3 cellular contexts compared by ENCODE assay signal in genomic region chr5:36675244-36675643, GRCh38.
TF ChIP-seq lines count a peak whose summit lies in the region.

No MANE protein-coding gene starts in this region.

TF ChIP-seq in HepG2, 621 proteins besides CTCF, POLR2A, EP300 and RAD21:
- TF ChIP-seq MAFK (conservative IDR thresholded peaks at IDR 0.05 in 1 of 2, IDR thresholded peaks at IDR 0.05 in 1 of 2; ENCODE audit: low read length in 2 of 2) (peak; percentile 83 to 93), ZNF235 (CRISPR knock-in tag; IDR thresholded peaks at IDR 0.05; ENCODE audit: borderline replicate concordance) (no peak), MAFF (IDR thresholded peaks at IDR 0.05; ENCODE audit: low read depth, low read length) (peak; percentile 88)

TF ChIP-seq in IMR-90, 13 proteins besides CTCF, POLR2A, EP300 and RAD21:
- TF ChIP-seq CHD1 (IDR thresholded peaks at IDR 0.05; ENCODE audit: low read depth, low read length) (no peak), MAFK (IDR thresholded peaks at IDR 0.05; ENCODE audit: low read depth, low read length) (peak; percentile 78), SMC3 (IDR thresholded peaks at IDR 0.05; ENCODE audit: low read depth, low read length) (no peak), MXI1 (IDR thresholded peaks at IDR 0.05; ENCODE audit: borderline replicate concordance, low read depth, low read length) (no peak), BHLHE40 (IDR thresholded peaks at IDR 0.05; ENCODE audit: low read depth, low read length) (no peak), ELK1 (IDR thresholded peaks at IDR 0.05; ENCODE audit: borderline replicate concordance, low read depth, low read length) (no peak)

TF ChIP-seq in K562, 482 proteins besides CTCF, POLR2A, EP300 and RAD21:
- no peak for TF ChIP-seq PHB2 (IDR thresholded peaks at IDR 0.05; ENCODE audit: low read depth)
- TF ChIP-seq EP400 (IDR thresholded peaks at IDR 0.05) = no peak
- TF ChIP-seq CTCFL (IDR thresholded peaks at IDR 0.05; ENCODE audit: borderline replicate concordance, insufficient read depth, low read depth, low read length, poor library complexity, severe bottlenecking) = no peak
- no peak for TF ChIP-seq CEBPG (CRISPR knock-in tag; IDR thresholded peaks at IDR 0.05)
- no peak for TF ChIP-seq CEBPG (tag; conservative IDR thresholded peaks at IDR 0.05 in 1 of 2, IDR thresholded peaks at IDR 0.05 in 1 of 2)
- no peak for TF ChIP-seq U2AF2 (optimal IDR thresholded peaks at IDR 0.05; ENCODE audit: low read depth, low read length)
- no peak for TF ChIP-seq CEBPB (tag; IDR thresholded peaks at IDR 0.05)
- no peak for TF ChIP-seq RBM39 (optimal IDR thresholded peaks at IDR 0.05; ENCODE audit: low read depth, low read length)
- no peak for TF ChIP-seq CBX8 (IDR thresholded peaks at IDR 0.05; ENCODE audit: borderline replicate concordance, extremely low read depth, low read depth, low read length, poor library complexity, severe bottlenecking)
- TF ChIP-seq MYC (IDR thresholded peaks at IDR 0.05; ENCODE audit: low read depth, low read length) = no peak
- no peak for TF ChIP-seq MYC (CRISPR knock-in tag; IDR thresholded peaks at IDR 0.05; ENCODE audit: borderline replicate concordance, low read depth)
- no peak for TF ChIP-seq TAF7 (tag; IDR thresholded peaks at IDR 0.05)
- no peak for TF ChIP-seq ZNF511 (CRISPR knock-in tag; IDR thresholded peaks at IDR 0.05)
- TF ChIP-seq ARID2 (IDR thresholded peaks at IDR 0.05) = no peak
- no peak for TF ChIP-seq HMG20A (CRISPR knock-in tag; conservative IDR thresholded peaks at IDR 0.05)
- no peak for TF ChIP-seq ETV1 (tag; conservative IDR thresholded peaks at IDR 0.05; ENCODE audit: low read depth)
- TF ChIP-seq MECOM (CRISPR knock-in tag; IDR thresholded peaks at IDR 0.05) = no peak
- TF ChIP-seq XRCC3 (IDR thresholded peaks at IDR 0.05) = no peak
- no peak for TF ChIP-seq MCM3 (IDR thresholded peaks at IDR 0.05)
- TF ChIP-seq C11orf30 (IDR thresholded peaks at IDR 0.05; ENCODE audit: low read depth) = peak; percentile 34; the same call in 1 of the 2 replicates
- peak; percentile 71 for TF ChIP-seq ZNF316 (IDR thresholded peaks at IDR 0.05)
- no peak for TF ChIP-seq ATF7 (IDR thresholded peaks at IDR 0.05)
- TF ChIP-seq HDAC6 (IDR thresholded peaks at IDR 0.05; ENCODE audit: low read depth, low read length) = no peak
- TF ChIP-seq MAFG (tag; conservative IDR thresholded peaks at IDR 0.05) = peak; percentile 62
- peak; percentile 35; the same call in 1 of the 2 replicates for TF ChIP-seq MAFK (IDR thresholded peaks at IDR 0.05; ENCODE audit: low read length)
- no peak for TF ChIP-seq FOXA1 (IDR thresholded peaks at IDR 0.05; ENCODE audit: borderline replicate concordance)
- TF ChIP-seq MAFF (IDR thresholded peaks at IDR 0.05; ENCODE audit: low read length) = 0 out of 2 replicates have a peak, but pooled peaks have one; percentile 5
- TF ChIP-seq BCL6 (CRISPR knock-in tag; IDR thresholded peaks at IDR 0.05) = no peak
- no peak for TF ChIP-seq CREB3L1 (IDR thresholded peaks at IDR 0.05; ENCODE audit: borderline replicate concordance, low read depth)
- no peak for TF ChIP-seq TEAD1 (CRISPR knock-in tag; IDR thresholded peaks at IDR 0.05)
